Comparison of ENCODE assay signal across 24 cellular contexts in genomic region chr12:48151103-48151771, GRCh38. TPM values are rescaled to one million over a fixed set of nuclear protein-coding genes. Genes with fewer than 3 reads are reported as not detected.
A peak's percentile ranks its signal among the peaks of the same experiment; 100 is the strongest.
DNase-seq lines count a peak whose midpoint lies in the region; ATAC-seq and TF ChIP-seq lines count a peak whose summit lies in the region.
"Had no signal": no experiment of that assay in that cellular context is flagged by ENCODE, and none has a peak within 500 bp of the region (broad histone marks: within the 10 kb centered on the region; RNA-seq: fewer than 3 reads in every experiment).

No MANE protein-coding gene starts in this region.

- WGBS in heart right ventricle, 2 donors: 67 to 89% methylated on average over 2 of the region's 2 CpGs

- H3K27ac Mint-ChIP-seq in activated naive CD4-positive, alpha-beta T cell treated with anti-CD3 and anti-CD28 coated beads, Interleukin-2, amount 50 U/mL, for 24 hours: peak overlapping the region; percentile 89
- H3K27ac Mint-ChIP-seq in stimulated activated naive CD8-positive, alpha-beta T cell treated with anti-CD3 and anti-CD28 coated beads, Interleukin-15, Interleukin-2, amounts not matched to agents 100 ng/mL and 50 ng/mL, for 24 hours: peak overlapping the region; percentile 63
- H3K27ac Mint-ChIP-seq: CD14-positive monocyte had no signal

- H3K36me3 Mint-ChIP-seq in activated naive CD4-positive, alpha-beta T cell treated with anti-CD3 and anti-CD28 coated beads, Interleukin-2, amount 50 U/mL, for 24 hours: peaks cover 14% of the 10 kb centered on the region
- H3K36me3 Mint-ChIP-seq in stimulated activated naive CD8-positive, alpha-beta T cell treated with anti-CD3 and anti-CD28 coated beads, Interleukin-15, Interleukin-2, amounts not matched to agents 100 ng/mL and 50 ng/mL, for 24 hours (ENCODE audit: low read depth): peaks cover 52% of the 10 kb centered on the region

- no peaks in the 10 kb centered on the region for H3K9me3 ChIP-seq in RWPE2 (ENCODE audit: severe bottlenecking)
- H3K9me3 ChIP-seq in heart right ventricle: no peaks in the 10 kb centered on the region
- H3K9me3 ChIP-seq: gastroesophageal sphincter, right lobe of liver had no signal

- H3K4me1 ChIP-seq in RWPE2 (ENCODE audit: insufficient read depth, poor library complexity, severe bottlenecking) (no peaks in the 10 kb centered on the region), heart right ventricle (peaks cover 0 to 63% (median 44%) of the 10 kb centered on the region in 9 donors)
- H3K4me1 ChIP-seq: right lobe of liver had no signal

- no peaks in the 10 kb centered on the region for H3K9me3 Mint-ChIP-seq in activated naive CD4-positive, alpha-beta T cell treated with anti-CD3 and anti-CD28 coated beads, Interleukin-2, amount 50 U/mL, for 24 hours
- H3K9me3 Mint-ChIP-seq in stimulated activated naive CD8-positive, alpha-beta T cell treated with anti-CD3 and anti-CD28 coated beads, Interleukin-15, Interleukin-2, amounts not matched to agents 100 ng/mL and 50 ng/mL, for 24 hours: no peaks in the 10 kb centered on the region
- H3K9me3 Mint-ChIP-seq: CD14-positive monocyte, natural killer cell had no signal

- H3K4me1 Mint-ChIP-seq in activated naive CD4-positive, alpha-beta T cell treated with anti-CD3 and anti-CD28 coated beads, Interleukin-2, amount 50 U/mL, for 24 hours: peaks cover 28% of the 10 kb centered on the region
- H3K4me1 Mint-ChIP-seq in stimulated activated naive CD8-positive, alpha-beta T cell treated with anti-CD3 and anti-CD28 coated beads, Interleukin-15, Interleukin-2, amounts not matched to agents 100 ng/mL and 50 ng/mL, for 24 hours (ENCODE audit: low read depth): peaks cover 19% of the 10 kb centered on the region

- H3K4me3 ChIP-seq in RWPE2 (ENCODE audit: severe bottlenecking): no peak overlapping the region
- H3K4me3 ChIP-seq in heart right ventricle: no peak overlapping the region
- H3K4me3 ChIP-seq: gastroesophageal sphincter, GM23248, right lobe of liver had no signal

- intact Hi-C loops in heart right ventricle (cut with DNase I): loop anchor here in 2 of 10 donors (5.0 to 10.0 kb wide), 3 partner anchors 34 to 496 kb away; partner anchors contain the start of genes PFKM (in 1 of the 2) and SENP1 (in 1 of the 2)

- H3K36me3 ChIP-seq in RWPE2 (ENCODE audit: low read depth) (peaks cover 60% of the 10 kb centered on the region), heart right ventricle (peaks cover 0 to 91% (median 56%) of the 10 kb centered on the region in 9 donors)

- H3K27me3 Mint-ChIP-seq in activated naive CD4-positive, alpha-beta T cell treated with anti-CD3 and anti-CD28 coated beads, Interleukin-2, amount 50 U/mL, for 24 hours: no peaks in the 10 kb centered on the region
- no peaks in the 10 kb centered on the region for H3K27me3 Mint-ChIP-seq in stimulated activated naive CD8-positive, alpha-beta T cell treated with anti-CD3 and anti-CD28 coated beads, Interleukin-15, Interleukin-2, amounts not matched to agents 100 ng/mL and 50 ng/mL, for 24 hours

- ATAC-seq in RWPE2 (ENCODE audit: low read depth): 0 out of 3 replicates have a peak, but pooled peaks have one; percentile 29
- peak in 3 of 8 donors; percentile 22 to 66 (median 43) for ATAC-seq in heart right ventricle
- ATAC-seq: esophagus mucosa, gastroesophageal sphincter, natural killer cell, right lobe of liver had no signal

- no peak for DNase-seq in activated naive CD4-positive, alpha-beta T cell treated with Interleukin-2 at 50 U/mL for 16 hours
- DNase-seq in RWPE2 (ENCODE audit: low spot score): no peak
- DNase-seq in heart right ventricle: no peak
- no peak for DNase-seq in GM10266 (ENCODE audit: extremely low spot score)
- DNase-seq in hepatic stellate cell (ENCODE audit: low spot score): no peak
- DNase-seq: activated CD4-positive, alpha-beta T cell treated with anti-CD3 and anti-CD28 coated beads for 48 hours; activated gamma-delta T cell; effector CD4-positive, alpha-beta T cell; EL; natural killer cell; NCI-H1092 treated with DMSO at 0.1 percent for 48 hours; NCI-H1930; right lobe of liver had no signal

- TF ChIP-seq CTCF in RWPE2 (IDR thresholded peaks at IDR 0.05; ENCODE audit: poor library complexity, severe bottlenecking) (no peak), heart right ventricle (IDR thresholded peaks at IDR 0.05) (no peak), GM10266 (IDR thresholded peaks at IDR 0.05; ENCODE audit: control insufficient read depth, insufficient read depth, low read depth, missing control alignments) (no peak)

- H3K27ac ChIP-seq in RWPE2 (ENCODE audit: poor library complexity, severe bottlenecking) (no peak overlapping the region), heart right ventricle (peak overlapping the region in 9 of 10 donors; percentile 6 to 74 (median 51))
- H3K27ac ChIP-seq: gastroesophageal sphincter, GM23248, right lobe of liver had no signal

- H3K27me3 ChIP-seq in RWPE2 (ENCODE audit: insufficient read depth, poor library complexity, severe bottlenecking) (no peaks in the 10 kb centered on the region), heart right ventricle (no peaks in the 10 kb centered on the region)
- H3K27me3 ChIP-seq: gastroesophageal sphincter, right lobe of liver had no signal

- H3K4me3 Mint-ChIP-seq in activated naive CD4-positive, alpha-beta T cell treated with anti-CD3 and anti-CD28 coated beads, Interleukin-2, amount 50 U/mL, for 24 hours: no peak overlapping the region
- H3K4me3 Mint-ChIP-seq in stimulated activated naive CD8-positive, alpha-beta T cell treated with anti-CD3 and anti-CD28 coated beads, Interleukin-15, Interleukin-2, amounts not matched to agents 100 ng/mL and 50 ng/mL, for 24 hours: no peak overlapping the region
- H3K4me3 Mint-ChIP-seq: CD14-positive monocyte, natural killer cell had no signal

RNA-seq across cellular contexts. Expression of gene ASB8, which starts 6.1 kb away (rescaled TPM):
- 100 to 1,000 TPM in 1 of 10 donors, 10 to 100 TPM in 9; 73.4 to 103 (median 85.8) TPM for total RNA-seq in heart right ventricle
- polyA plus RNA-seq in heart right ventricle: 10 to 100 TPM; 24.9 to 28.5 TPM

RNA-seq across cellular contexts. Expression of gene PFKM, which starts 32.1 kb away (rescaled TPM):
- total RNA-seq in heart right ventricle: 100 to 1,000 TPM; 508 to 948 (median 694) TPM
- polyA plus RNA-seq in heart right ventricle: 100 to 1,000 TPM; 121 to 185 TPM

RNA-seq across cellular contexts. Expression of gene CCDC184, which starts 32.2 kb away (rescaled TPM):
- total RNA-seq in heart right ventricle: 1 to 10 TPM in 3 of 10 donors, under 1 TPM in 7; 0.11 to 1.5 (median 0.42) TPM
- polyA plus RNA-seq in heart right ventricle: 1 to 10 TPM; 1.0 to 1.3 TPM
- polyA plus RNA-seq: CD14-positive monocyte had no signal

RNA-seq across cellular contexts. Expression of gene SENP1, which starts 45.4 kb away (rescaled TPM):
- 10 to 100 TPM in 2 of 10 donors, 1 to 10 TPM in 8; 7.1 to 10.7 (median 8.7) TPM for total RNA-seq in heart right ventricle
- 1 to 10 TPM; 2.1 to 2.7 TPM for polyA plus RNA-seq in heart right ventricle

RNA-seq across cellular contexts. Expression of gene OR10AD1, which starts 51.9 kb away (rescaled TPM):
- not detected for total RNA-seq in heart right ventricle
- not detected for polyA plus RNA-seq in heart right ventricle
- total RNA-seq: cerebellum, esophagus mucosa, gastroesophageal sphincter, GM23248, LHCN-M2, natural killer cell, osteoblast, right lobe of liver, subcutaneous adipose tissue, urinary bladder had no signal
- polyA plus RNA-seq: CD14-positive monocyte, GM23248, urinary bladder had no signal
